ENCODE assay signal across 27 cellular contexts in genomic region chr5:32403760-32404159, GRCh38.
"Had no signal": no experiment of that assay in that cellular context is flagged by ENCODE, and none has a peak within 500 bp of the region (broad histone marks: within the 10 kb centered on the region; RNA-seq: fewer than 3 reads in every experiment).

No MANE protein-coding gene starts in this region.

- H3K9me3 Mint-ChIP-seq: naive thymus-derived CD8-positive, alpha-beta T cell; natural killer cell treated with Interleukin-12 subunit alpha and Interleukin-12 subunit beta and Interleukin-15 and Interleukin-18, amount 100 ng/mL, for 72 hours; nephron progenitor cell; neural crest cell; stimulated activated effector memory CD8-positive, alpha-beta T cell treated with anti-CD3 and anti-CD28 coated beads, Interleukin-12 subunit alpha, Interleukin-12 subunit beta, amount 100 ng/mL, for 72 hours; stimulated activated naive B cell treated with anti-CD40 and anti-IgM and Interleukin-4, amounts not matched to agents 10 μg/mL and 1 μg/mL and 100 μg/mL, for 72 hours; stimulated activated naive CD8-positive, alpha-beta T cell treated with anti-CD3 and anti-CD28 coated beads, Interleukin-15, amount 100 ng/mL, for 72 hours; type B pancreatic cell had no signal

- H3K9me3 ChIP-seq: neutrophil, pancreas, prostate gland, right lobe of liver, sigmoid colon, suprapubic skin, testis, tibial artery, transverse colon, upper lobe of right lung, uterus had no signal

- H3K36me3 ChIP-seq: uterus had no signal

- H3K4me1 Mint-ChIP-seq: nephron progenitor cell; neural crest cell; stimulated activated naive CD8-positive, alpha-beta T cell treated with anti-CD3 and anti-CD28 coated beads, Interleukin-15, amount 100 ng/mL, for 72 hours had no signal

- H3K4me1 ChIP-seq: pancreas, prostate gland, right lobe of liver, sigmoid colon, suprapubic skin, testis, upper lobe of right lung, uterus had no signal

- H3K27ac Mint-ChIP-seq: naive thymus-derived CD8-positive, alpha-beta T cell; natural killer cell treated with Interleukin-12 subunit alpha and Interleukin-12 subunit beta and Interleukin-15 and Interleukin-18, amount 100 ng/mL, for 72 hours; nephron progenitor cell; stimulated activated effector memory CD8-positive, alpha-beta T cell treated with anti-CD3 and anti-CD28 coated beads, Interleukin-12 subunit alpha, Interleukin-12 subunit beta, amount 100 ng/mL, for 72 hours; stimulated activated naive B cell treated with anti-CD40 and anti-IgM and Interleukin-4, amounts not matched to agents 10 μg/mL and 1 μg/mL and 100 μg/mL, for 72 hours; stimulated activated naive CD8-positive, alpha-beta T cell treated with anti-CD3 and anti-CD28 coated beads, Interleukin-15, amount 100 ng/mL, for 72 hours; type B pancreatic cell had no signal

- H3K27me3 ChIP-seq: neutrophil, pancreas, right lobe of liver, sigmoid colon, suprapubic skin, testis, tibial artery, transverse colon, upper lobe of right lung, uterus had no signal

- H3K27ac ChIP-seq: neutrophil, pancreas, prostate gland, right lobe of liver, sigmoid colon, suprapubic skin, testis, tibial artery, transverse colon, upper lobe of right lung, uterus had no signal

- DNase-seq: naive thymus-derived CD8-positive, alpha-beta T cell; nephron progenitor cell; pancreas; right cardiac atrium; right lobe of liver; sigmoid colon; small intestine; stimulated activated CD4-positive, alpha-beta T cell treated with anti-CD3 and anti-CD28 coated beads, Interleukin-15, amount 100 ng/mL, for 24 hours; stimulated activated CD4-positive, alpha-beta T cell treated with anti-CD3 and anti-CD28 coated beads, Interleukin-2, amount 100 ng/mL, for 24 hours; stimulated activated CD4-positive, alpha-beta T cell treated with anti-CD3 and anti-CD28 coated beads, Interleukin-2, amount 100 ng/mL, for 48 hours; stimulated activated CD4-positive, alpha-beta T cell treated with anti-CD3 and anti-CD28 coated beads, Interleukin-4, amount 100 ng/mL, for 24 hours; stimulated activated naive B cell treated with anti-CD40 and anti-IgM and Interleukin-4, amounts not matched to agents 10 μg/mL and 1 μg/mL and 100 μg/mL, for 72 hours; stimulated activated naive CD8-positive, alpha-beta T cell treated with anti-CD3 and anti-CD28 coated beads, Interleukin-15, amount 100 ng/mL, for 72 hours; stimulated activated naive CD8-positive, alpha-beta T cell treated with anti-CD3 and anti-CD28 coated beads, Interleukin-15, Interleukin-2, amounts not matched to agents 100 U/mL and 50 U/mL, for 24 hours; substantia nigra; testis; tibial artery; transverse colon; upper lobe of right lung; uterus had no signal

- H3K4me3 Mint-ChIP-seq: naive thymus-derived CD8-positive, alpha-beta T cell; natural killer cell treated with Interleukin-12 subunit alpha and Interleukin-12 subunit beta and Interleukin-15 and Interleukin-18, amount 100 ng/mL, for 72 hours; nephron progenitor cell; neural crest cell; stimulated activated effector memory CD8-positive, alpha-beta T cell treated with anti-CD3 and anti-CD28 coated beads, Interleukin-12 subunit alpha, Interleukin-12 subunit beta, amount 100 ng/mL, for 72 hours; stimulated activated naive B cell treated with anti-CD40 and anti-IgM and Interleukin-4, amounts not matched to agents 10 μg/mL and 1 μg/mL and 100 μg/mL, for 72 hours; stimulated activated naive CD8-positive, alpha-beta T cell treated with anti-CD3 and anti-CD28 coated beads, Interleukin-15, amount 100 ng/mL, for 72 hours; type B pancreatic cell had no signal

- H3K27me3 Mint-ChIP-seq: naive thymus-derived CD8-positive, alpha-beta T cell; natural killer cell treated with Interleukin-12 subunit alpha and Interleukin-12 subunit beta and Interleukin-15 and Interleukin-18, amount 100 ng/mL, for 72 hours; stimulated activated naive B cell treated with anti-CD40 and anti-IgM and Interleukin-4, amounts not matched to agents 10 μg/mL and 1 μg/mL and 100 μg/mL, for 72 hours; stimulated activated naive CD8-positive, alpha-beta T cell treated with anti-CD3 and anti-CD28 coated beads, Interleukin-15, amount 100 ng/mL, for 72 hours; type B pancreatic cell had no signal

- FAIRE-seq: small intestine had no signal

- H3K4me3 ChIP-seq: pancreas, prostate gland, right lobe of liver, sigmoid colon, suprapubic skin, testis, tibial artery, transverse colon, upper lobe of right lung, uterus had no signal
